In genomic region chr6:110357696-110358535, GRCh38 we compare ENCODE assay signal across 9 cellular contexts. TPM values are rescaled to one million over a fixed set of nuclear protein-coding genes. Genes with fewer than 3 reads are reported as not detected.
DNase-seq lines count a peak whose midpoint lies in the region; ATAC-seq and TF ChIP-seq lines count a peak whose summit lies in the region.
"Had no signal": no experiment of that assay in that cellular context is flagged by ENCODE, and none has a peak within 500 bp of the region (broad histone marks: within the 10 kb centered on the region; RNA-seq: fewer than 3 reads in every experiment).

Gene METTL24, minus strand, starts transcription at chr6:110358349. Its CDS starts 77 bp downstream, at chr6:110358272.

- no peaks in the 10 kb centered on the region for H3K9me3 ChIP-seq in CD4-positive, alpha-beta T cell (ENCODE audit: control insufficient read depth, low read length)
- H3K9me3 ChIP-seq in HUES6 (ENCODE audit: control insufficient read depth, insufficient read depth, low read depth, low read length) (no peaks in the 10 kb centered on the region), body of pancreas (no peaks in the 10 kb centered on the region), stomach smooth muscle (ENCODE audit: control insufficient read depth in 2 of 2, low read length in 2 of 2) (no peaks in the 10 kb centered on the region)

- H3K27me3 ChIP-seq in CD4-positive, alpha-beta T cell (ENCODE audit: control insufficient read depth, insufficient read depth, low read length), result peaks cover 31% of the 10 kb centered on the region
- H3K27me3 ChIP-seq in HUES6 (ENCODE audit: control insufficient read depth, insufficient read depth, low read length) (peaks cover 31% of the 10 kb centered on the region), body of pancreas (no peaks in the 10 kb centered on the region), stomach smooth muscle (ENCODE audit: control insufficient read depth in 1 of 2, insufficient read depth in 2 of 2, low read length in 2 of 2) (no peaks in the 10 kb centered on the region)

- intact Hi-C loops in CD4-positive, alpha-beta T cell (cut with DNase I, micrococcal nuclease), result no loop called here
- intact Hi-C loops in body of pancreas (cut with DNase I), result no loop called here

- DNase-seq in CD4-positive, alpha-beta T cell, result no peak
- DNase-seq in body of pancreas, result peak; percentile 51 to 64 (median 52)
- peak; percentile 32 for DNase-seq in kidney tubule cell (ENCODE audit: low spot score)
- no peak for DNase-seq in Ammon's horn (ENCODE audit: low spot score)
- DNase-seq in COLO829 (ENCODE audit: low spot score), result no peak
- no peak for DNase-seq in superior temporal gyrus (ENCODE audit: extremely low spot score)

- no peaks in the 10 kb centered on the region for H3K36me3 Mint-ChIP-seq in CD4-positive, alpha-beta T cell (ENCODE audit: low read depth)

- H3K4me3 Mint-ChIP-seq in CD4-positive, alpha-beta T cell, result peak within 1 kb of the TSS; percentile 74

- H3K27ac Mint-ChIP-seq in CD4-positive, alpha-beta T cell, result no peak within 1 kb of the TSS

- CTCF ChIA-PET in CD4-positive, alpha-beta T cell (lab: Charles Lee), result no interaction called here

- H3K4me1 ChIP-seq in HUES6 (ENCODE audit: control insufficient read depth, insufficient read depth, low read length), result peaks cover 28% of the 10 kb centered on the region
- peaks cover 36% of the 10 kb centered on the region for H3K4me1 ChIP-seq in body of pancreas
- peaks cover 51% of the 10 kb centered on the region for H3K4me1 ChIP-seq in stomach smooth muscle (ENCODE audit: control insufficient read depth, insufficient read depth, low read length)

- H3K9ac ChIP-seq in HUES6 (ENCODE audit: low read length), result no peak within 1 kb of the TSS
- peak within 1 kb of the TSS; percentile 85 to 94 for H3K9ac ChIP-seq in stomach smooth muscle (ENCODE audit: low read length in 2 of 2)

- no peak within 1 kb of the TSS for H3K27ac ChIP-seq in CD4-positive, alpha-beta T cell (ENCODE audit: low read depth, low read length)
- no peak within 1 kb of the TSS for H3K27ac ChIP-seq in HUES6 (ENCODE audit: low read depth, low read length)
- peak within 1 kb of the TSS; percentile 74 to 83 (median 81) for H3K27ac ChIP-seq in body of pancreas
- H3K27ac ChIP-seq in stomach smooth muscle (ENCODE audit: low read length), result peak within 1 kb of the TSS; percentile 97

- TF ChIP-seq CTCF in CD4-positive, alpha-beta T cell (IDR thresholded peaks at IDR 0.05), result no peak
- TF ChIP-seq CTCF in body of pancreas (IDR thresholded peaks at IDR 0.05), result peak in 3 of 7 experiments; percentile 29 to 63 (median 63)

- peak; percentile 30 to 46 (median 35) for TF ChIP-seq POLR2A in body of pancreas (IDR thresholded peaks at IDR 0.05)

- no peaks in the 10 kb centered on the region for H3K36me3 ChIP-seq in HUES6 (ENCODE audit: control insufficient read depth, insufficient read depth, low read length)
- no peaks in the 10 kb centered on the region for H3K36me3 ChIP-seq in body of pancreas (replicated peaks in 1 of 2; ENCODE audit: insufficient read depth in 1 of 2, low read depth in 2 of 2)
- H3K36me3 ChIP-seq in stomach smooth muscle (ENCODE audit: control insufficient read depth in 2 of 2, insufficient read depth in 2 of 2, low read length in 2 of 2), result no peaks in the 10 kb centered on the region

- peaks cover 71% of the 10 kb centered on the region for H3K27me3 Mint-ChIP-seq in CD4-positive, alpha-beta T cell

- H3K4me3 ChIP-seq in HUES6 (ENCODE audit: low read depth, low read length) (peak within 1 kb of the TSS; percentile 67), body of pancreas (peak within 1 kb of the TSS; percentile 25 to 61), stomach smooth muscle (ENCODE audit: low read length in 2 of 2) (peak within 1 kb of the TSS; percentile 81 to 87)

- H3K9me3 Mint-ChIP-seq in CD4-positive, alpha-beta T cell, result no peaks in the 10 kb centered on the region

- WGBS in body of pancreas, 2 donors, result 2 to 3% methylated on average over 19 to 97 of the region's 103 CpGs

- POLR2A ChIA-PET in CD4-positive, alpha-beta T cell (lab: Charles Lee), result interaction anchor here (0.8 kb wide), 1 partner anchor 9 kb away, joined by 3 read pairs; no protein-coding TSS in a partner anchor

- H3K4me1 Mint-ChIP-seq in CD4-positive, alpha-beta T cell (ENCODE audit: low read depth), result peaks cover 15% of the 10 kb centered on the region

- peak; percentile 37 for ATAC-seq in CD4-positive, alpha-beta T cell (ENCODE audit: poor library complexity)
- peak; percentile 83 for ATAC-seq in body of pancreas

RNA-seq across cellular contexts. Expression of gene METTL24, which starts in this region (rescaled TPM):
- total RNA-seq in CD4-positive, alpha-beta T cell, result not detected
- 1 to 10 TPM; 2.3 to 4.0 TPM for total RNA-seq in body of pancreas
- total RNA-seq: lung microvascular endothelial cell had no signal

Comparison
In these comparisons a context has a peak if more than half of its experiments do, and no peak if none do; other contexts are left out.
1. Peak in ATAC-seq in CD4-positive, alpha-beta T cell; RNA of the gene not detected or under 1 TPM.
2. DNase-seq: peak in body of pancreas (4 of 4) and kidney tubule cell (single experiment); none in CD4-positive, alpha-beta T cell (0 of 10), Ammon's horn (single experiment), COLO829 (single experiment) and superior temporal gyrus (single experiment).
3. H3K27ac ChIP-seq: peak in body of pancreas (4 of 4) and stomach smooth muscle (single experiment); none in CD4-positive, alpha-beta T cell (single experiment) and HUES6 (single experiment).
4. Peak in every context shown above with its lines, with median percentiles within 50 percentile points of each other: H3K4me3 ChIP-seq.